In genomic region chr6:52546678-52547077, GRCh38 we compare ENCODE assay signal across 12 cellular contexts. TPM values are rescaled to one million over a fixed set of nuclear protein-coding genes. Genes with fewer than 3 reads are reported as not detected.
DNase-seq lines count a peak whose midpoint lies in the region; ATAC-seq and TF ChIP-seq lines count a peak whose summit lies in the region.
"Had no signal": no experiment of that assay in that cellular context is flagged by ENCODE, and none has a peak within 500 bp of the region (broad histone marks: within the 10 kb centered on the region; RNA-seq: fewer than 3 reads in every experiment).

No MANE protein-coding gene starts in this region.

- no peaks in the 10 kb centered on the region for H3K9me3 ChIP-seq in lower lobe of right lung

- no peaks in the 10 kb centered on the region for H3K27me3 Mint-ChIP-seq in WTC11 (ENCODE audit: low read depth)

- no peak overlapping the region for H3K4me3 Mint-ChIP-seq in WTC11
- H3K4me3 Mint-ChIP-seq: GM23338 had no signal

- H3K9me3 Mint-ChIP-seq in WTC11, result no peaks in the 10 kb centered on the region
- H3K9me3 Mint-ChIP-seq: GM23338 had no signal

- no peak for TF ChIP-seq POLR2A in GM18505 (IDR thresholded peaks at IDR 0.05; ENCODE audit: borderline replicate concordance, extremely low read depth, insufficient read depth, insufficient read length)

- no peak overlapping the region for H3K4me3 ChIP-seq in lower lobe of right lung
- H3K4me3 ChIP-seq: GM23338 had no signal

- H3K4me1 ChIP-seq in lower lobe of right lung, result peaks cover 76% of the 10 kb centered on the region

- no peaks in the 10 kb centered on the region for H3K27me3 ChIP-seq in lower lobe of right lung (ENCODE audit: low read depth)

- peaks cover 66% of the 10 kb centered on the region for H3K4me1 Mint-ChIP-seq in WTC11

- H3K36me3 ChIP-seq in lower lobe of right lung, result no peaks in the 10 kb centered on the region

- DNase-seq in WTC11 (ENCODE audit: low spot score), result no peak
- no peak for DNase-seq in NCI-H2029 (lab: John Stamatoyannopoulos, UW)
- DNase-seq in NCI-H2107 (lab: John Stamatoyannopoulos, UW), result no peak
- no peak for DNase-seq in lower lobe of right lung
- no peak for DNase-seq in GM03348 (ENCODE audit: low spot score)
- DNase-seq: activated CD8-positive, alpha-beta memory T cell treated with anti-CD3 and anti-CD28 coated beads, Interleukin-2, amount 50 U/mL, for 48 hours; NCI-H1048; SIG-M5 had no signal

- no peaks in the 10 kb centered on the region for H3K36me3 Mint-ChIP-seq in WTC11

- POLR2A ChIA-PET in WTC11 (lab: Charles Lee), result no interaction called here

- CTCF ChIA-PET in WTC11 (lab: Charles Lee), result no interaction called here

- H3K27ac Mint-ChIP-seq in WTC11, result peak overlapping the region; percentile 66; the same call in 1 of the 2 replicates

- intact Hi-C loops in lower lobe of right lung (cut with DNase I), result no loop called here

- H3K27ac ChIP-seq in lower lobe of right lung, result no peak overlapping the region

- TF ChIP-seq CTCF in WTC11 (IDR thresholded peaks at IDR 0.05) (no peak), lower lobe of right lung (IDR thresholded peaks at IDR 0.05) (no peak)

- ATAC-seq in GM18505 (IDR thresholded peaks at IDR 0.05; ENCODE audit: unreplicated experiment), result peak; percentile 69
- peak; percentile 73 for ATAC-seq in GM21381 (IDR thresholded peaks at IDR 0.05; ENCODE audit: unreplicated experiment)
- ATAC-seq in HG03064 (IDR thresholded peaks at IDR 0.05; ENCODE audit: low read depth, unreplicated experiment), result peak; percentile 83
- no peak for ATAC-seq in WTC11
- ATAC-seq in lower lobe of right lung, result no peak
- ATAC-seq: GM23338 had no signal

TF ChIP-seq in WTC11, 78 proteins besides CTCF, POLR2A, EP300 and RAD21:
- no peak for TF ChIP-seq TEAD1 (CRISPR knock-in tag; IDR thresholded peaks at IDR 0.05)
- no peak for TF ChIP-seq ETV6 (CRISPR knock-in tag; IDR thresholded peaks at IDR 0.05)
- TF ChIP-seq GTF2I (CRISPR knock-in tag; conservative IDR thresholded peaks at IDR 0.05), result no peak
- TF ChIP-seq ZBTB21 (CRISPR knock-in tag; IDR thresholded peaks at IDR 0.05; ENCODE audit: borderline replicate concordance), result no peak
- no peak for TF ChIP-seq NR2C2 (CRISPR knock-in tag; IDR thresholded peaks at IDR 0.05)
- no peak for TF ChIP-seq ATF1 (CRISPR knock-in tag; IDR thresholded peaks at IDR 0.05)
- TF ChIP-seq ZNF317 (CRISPR knock-in tag; IDR thresholded peaks at IDR 0.05; ENCODE audit: borderline replicate concordance, low read depth), result no peak
- TF ChIP-seq SMAD4 (CRISPR knock-in tag; IDR thresholded peaks at IDR 0.05), result no peak
- TF ChIP-seq ZNF263 (CRISPR knock-in tag; IDR thresholded peaks at IDR 0.05; ENCODE audit: low read depth), result no peak
- TF ChIP-seq CDX4 (CRISPR knock-in tag; IDR thresholded peaks at IDR 0.05; ENCODE audit: borderline replicate concordance), result no peak
TF ChIP-seq in WTC11: peak in this region for 0.

RNA-seq across cellular contexts. Expression of gene TRAM2, which starts 30.2 kb away (rescaled TPM):
- total RNA-seq in WTC11 (2021) (13.4 to 14.4 TPM (median 13.5 TPM) in 3 replicates), lower lobe of right lung (21.9 TPM)

Comparison
In these comparisons a context has a peak if more than half of its experiments do, and no peak if none do; other contexts are left out.
1. ATAC-seq: peak in GM18505 (single experiment), GM21381 (single experiment) and HG03064 (single experiment); none in WTC11 (single experiment) and lower lobe of right lung (0 of 2).